In genomic region chr2:160221391-160222276, GRCh38 we compare ENCODE assay signal across 9 cellular contexts. TPM values are rescaled to one million over a fixed set of nuclear protein-coding genes. Genes with fewer than 3 reads are reported as not detected.
A peak's percentile ranks its signal among the peaks of the same experiment; 100 is the strongest.
DNase-seq lines count a peak whose midpoint lies in the region; ATAC-seq and TF ChIP-seq lines count a peak whose summit lies in the region.
"Had no signal": no experiment of that assay in that cellular context is flagged by ENCODE, and none has a peak within 500 bp of the region (broad histone marks: within the 10 kb centered on the region; RNA-seq: fewer than 3 reads in every experiment).

No MANE protein-coding gene starts in this region.

- no peak overlapping the region for H4K5ac ChIP-seq in mesendoderm (ENCODE audit: low read length)

- H3K4me3 Mint-ChIP-seq in natural killer cell treated with Interleukin-12 subunit alpha and Interleukin-12 subunit beta and Interleukin-15 and Interleukin-18, amount 100 ng/mL, for 72 hours = peak overlapping the region; percentile 23
- no peak overlapping the region for H3K4me3 Mint-ChIP-seq in natural killer cell
- no peak overlapping the region for H3K4me3 Mint-ChIP-seq in CD14-positive monocyte

- no peak overlapping the region for H3K4me2 ChIP-seq in mesendoderm (ENCODE audit: low read length)

- no peaks in the 10 kb centered on the region for H3K36me3 ChIP-seq in mesendoderm (ENCODE audit: control insufficient read depth, insufficient read depth, low read length)

- H2BK15ac ChIP-seq in mesendoderm (replicated peaks; ENCODE audit: low read depth) = no peak overlapping the region

- H3K23ac ChIP-seq in mesendoderm (ENCODE audit: low read length) = no peak overlapping the region

- H2BK120ac ChIP-seq in mesendoderm (ENCODE audit: low read depth, low read length) = no peak overlapping the region

- H3K56ac ChIP-seq in mesendoderm (ENCODE audit: low read length) = peak overlapping the region; percentile 73

- H3K27ac ChIP-seq in cingulate gyrus (ENCODE audit: low read depth, low read length) (peak overlapping the region; percentile 16), mesendoderm (ENCODE audit: low read depth, low read length) (no peak overlapping the region)

- no peak overlapping the region for H2BK5ac ChIP-seq in mesendoderm (ENCODE audit: low read length)

- no peak for ATAC-seq in natural killer cell treated with Interleukin-12 subunit alpha and Interleukin-12 subunit beta and Interleukin-15 and Interleukin-18, amount 100 ng/mL, for 72 hours
- ATAC-seq in natural killer cell (no peak), GM18907 (IDR thresholded peaks at IDR 0.05; ENCODE audit: unreplicated experiment) (no peak)

- H3K36me3 Mint-ChIP-seq in natural killer cell treated with Interleukin-12 subunit alpha and Interleukin-12 subunit beta and Interleukin-15 and Interleukin-18, amount 100 ng/mL, for 72 hours = no peaks in the 10 kb centered on the region
- H3K36me3 Mint-ChIP-seq in natural killer cell (no peaks in the 10 kb centered on the region), CD14-positive monocyte (no peaks in the 10 kb centered on the region)

- H3K9me3 Mint-ChIP-seq in natural killer cell treated with Interleukin-12 subunit alpha and Interleukin-12 subunit beta and Interleukin-15 and Interleukin-18, amount 100 ng/mL, for 72 hours = no peaks in the 10 kb centered on the region
- H3K9me3 Mint-ChIP-seq in natural killer cell (no peaks in the 10 kb centered on the region), CD14-positive monocyte (no peaks in the 10 kb centered on the region)

- H3K27me3 Mint-ChIP-seq in natural killer cell treated with Interleukin-12 subunit alpha and Interleukin-12 subunit beta and Interleukin-15 and Interleukin-18, amount 100 ng/mL, for 72 hours = peaks cover 29 to 30% of the 10 kb centered on the region in 2 donors
- H3K27me3 Mint-ChIP-seq in natural killer cell (ENCODE audit: low read depth in 2 of 2) = peaks cover 21 to 27% of the 10 kb centered on the region in 2 donors
- H3K27me3 Mint-ChIP-seq in CD14-positive monocyte (ENCODE audit: low read depth in 3 of 3) = peaks cover 0 to 2% (median 0%) of the 10 kb centered on the region in 3 donors

- no CpG with 5 or more reads among the region's 12 CpGs for WGBS in mesendoderm (ENCODE audit: extremely low coverage, insufficient coverage, low lambda C conversion rate)

- peaks cover 4 to 22% of the 10 kb centered on the region in 2 donors for H3K4me1 Mint-ChIP-seq in natural killer cell treated with Interleukin-12 subunit alpha and Interleukin-12 subunit beta and Interleukin-15 and Interleukin-18, amount 100 ng/mL, for 72 hours (ENCODE audit: low read depth in 2 of 2)
- H3K4me1 Mint-ChIP-seq in natural killer cell (no peaks in the 10 kb centered on the region), CD14-positive monocyte (no peaks in the 10 kb centered on the region)

- no peak overlapping the region for H3K18ac ChIP-seq in mesendoderm (ENCODE audit: low read length)

- no peak overlapping the region for H3K4me3 ChIP-seq in mesendoderm (ENCODE audit: low read length)

- no peaks in the 10 kb centered on the region for H3K79me1 ChIP-seq in mesendoderm (ENCODE audit: low read length)

- TF ChIP-seq CTCF in natural killer cell (IDR thresholded peaks at IDR 0.05) (no peak), CD14-positive monocyte (IDR thresholded peaks at IDR 0.05) (no peak)

- no peaks in the 10 kb centered on the region for H3K79me2 ChIP-seq in mesendoderm (ENCODE audit: control insufficient read depth, insufficient read depth, low read length)

- no peak overlapping the region for H4K8ac ChIP-seq in mesendoderm (ENCODE audit: low read depth, low read length)

- H3K27me3 ChIP-seq in mesendoderm (ENCODE audit: insufficient read depth, low read length, poor library complexity) = no peaks in the 10 kb centered on the region

- H3K27ac Mint-ChIP-seq in natural killer cell treated with Interleukin-12 subunit alpha and Interleukin-12 subunit beta and Interleukin-15 and Interleukin-18, amount 100 ng/mL, for 72 hours = no peak overlapping the region
- no peak overlapping the region for H3K27ac Mint-ChIP-seq in natural killer cell
- no peak overlapping the region for H3K27ac Mint-ChIP-seq in CD14-positive monocyte

- intact Hi-C loops in natural killer cell (cut with micrococcal nuclease) = no loop called here
- intact Hi-C loops in CD14-positive monocyte (cut with micrococcal nuclease) = no loop called here

- H3K4me1 ChIP-seq in mesendoderm (ENCODE audit: control insufficient read depth, low read depth, low read length) = peaks cover 5% of the 10 kb centered on the region

- H3K4ac ChIP-seq in mesendoderm (ENCODE audit: low read depth, low read length) = no peak overlapping the region

- H3K9ac ChIP-seq in mesendoderm (ENCODE audit: low read length) = peak overlapping the region; percentile 2

- peak overlapping the region; percentile 82 for H2AK5ac ChIP-seq in mesendoderm (ENCODE audit: low read length)

- no peak for DNase-seq in natural killer cell treated with Interleukin-12 subunit alpha and Interleukin-12 subunit beta and Interleukin-15 and Interleukin-18, amount 100 ng/mL, for 72 hours (ENCODE audit: low spot score)
- DNase-seq in natural killer cell (no peak), mesendoderm (no peak), CD14-positive monocyte (ENCODE audit: low spot score) (no peak), cerebellar nuclear complex (lab: John Stamatoyannopoulos, UW) (no peak), pons (ENCODE audit: low spot score) (no peak)
- DNase-seq: central memory CD4-positive, alpha-beta T cell had no signal

RNA-seq across cellular contexts. Expression of gene ITGB6, which starts 21.6 kb away (rescaled TPM):
- total RNA-seq in natural killer cell treated with Interleukin-12 subunit alpha and Interleukin-12 subunit beta and Interleukin-15 and Interleukin-18, amount 100 ng/mL, for 72 hours = not detected
- not detected for total RNA-seq in natural killer cell
- polyA plus RNA-seq in mesendoderm (2013, experiment 1 of 2) = not detected
- polyA plus RNA-seq in mesendoderm (2013, experiment 2 of 2) = not detected
- polyA plus RNA-seq in CD14-positive monocyte = not detected
